21 cellular contexts compared by ENCODE assay signal in the genomic region with DNA sequence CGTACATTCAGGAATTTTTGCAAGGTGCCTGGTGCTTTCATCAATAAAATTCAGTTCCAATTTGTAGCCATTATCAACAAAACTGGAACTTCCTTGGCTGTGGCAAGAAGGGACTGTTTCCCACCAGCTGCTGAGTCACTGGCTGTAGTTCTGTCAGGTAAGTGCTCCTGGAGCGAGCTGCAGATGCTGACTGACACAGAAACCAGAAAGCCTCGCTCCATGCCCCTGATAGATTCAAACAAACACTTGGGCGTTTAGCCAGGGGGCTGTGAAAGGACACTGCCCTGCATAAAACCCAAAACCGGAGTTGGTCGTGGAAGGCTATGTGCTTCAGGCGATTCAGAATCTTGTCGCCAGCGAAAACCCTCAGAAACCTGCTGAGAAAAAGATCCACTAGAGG.
"Had no signal": no experiment of that assay in that cellular context is flagged by ENCODE, and none has a peak within 500 bp of the region (broad histone marks: within the 10 kb centered on the region; RNA-seq: fewer than 3 reads in every experiment).

No MANE protein-coding gene starts in this region.

- H3K27ac Mint-ChIP-seq: effector memory CD8-positive, alpha-beta T cell; immature natural killer cell; stimulated activated effector memory CD8-positive, alpha-beta T cell treated with anti-CD3 and anti-CD28 coated beads, Interleukin-12 subunit alpha, Interleukin-12 subunit beta, amount 100 ng/mL, for 72 hours had no signal

- H3K4me2 ChIP-seq: smooth muscle cell had no signal

- H3K4me1 ChIP-seq: left lung, prostate gland, right atrium auricular region, tibial nerve, upper lobe of right lung, uterus had no signal

- H3K27ac ChIP-seq: coronary artery, left lung, prostate gland, right atrium auricular region, thoracic aorta, tibial nerve, upper lobe of right lung had no signal

- H3K9me3 ChIP-seq: left lung, prostate gland, right atrium auricular region, thoracic aorta, tibial nerve, upper lobe of right lung, uterus had no signal

- H3K4me1 Mint-ChIP-seq: naive thymus-derived CD8-positive, alpha-beta T cell; neural crest cell; stimulated activated effector memory CD8-positive, alpha-beta T cell treated with anti-CD3 and anti-CD28 coated beads, Interleukin-12 subunit alpha, Interleukin-12 subunit beta, amount 100 ng/mL, for 72 hours had no signal

- H3K4me3 Mint-ChIP-seq: effector memory CD8-positive, alpha-beta T cell; immature natural killer cell; naive thymus-derived CD8-positive, alpha-beta T cell; neural crest cell; stimulated activated effector memory CD8-positive, alpha-beta T cell treated with anti-CD3 and anti-CD28 coated beads, Interleukin-12 subunit alpha, Interleukin-12 subunit beta, amount 100 ng/mL, for 72 hours had no signal

- H3K9me3 Mint-ChIP-seq: effector memory CD8-positive, alpha-beta T cell; immature natural killer cell; stimulated activated effector memory CD8-positive, alpha-beta T cell treated with anti-CD3 and anti-CD28 coated beads, Interleukin-12 subunit alpha, Interleukin-12 subunit beta, amount 100 ng/mL, for 72 hours had no signal

- H3K36me3 ChIP-seq: left lung, prostate gland, right atrium auricular region, thoracic aorta, tibial nerve, upper lobe of right lung, uterus had no signal

- H3K27me3 ChIP-seq: left lung, right atrium auricular region, tibial nerve, upper lobe of right lung, uterus had no signal

- ATAC-seq: effector memory CD8-positive, alpha-beta T cell; left lung; naive thymus-derived CD8-positive, alpha-beta T cell; sciatic nerve; stimulated activated effector memory CD8-positive, alpha-beta T cell treated with anti-CD3 and anti-CD28 coated beads, Interleukin-12 subunit alpha, Interleukin-12 subunit beta, amount 100 ng/mL, for 72 hours; upper lobe of right lung had no signal

- DNase-seq: dermis blood vessel endothelial cell; effector memory CD8-positive, alpha-beta T cell; immature natural killer cell; left lung; mesenchymal stem cell; naive thymus-derived CD8-positive, alpha-beta T cell; stimulated activated CD4-positive, alpha-beta T cell treated with anti-CD3 and anti-CD28 coated beads, Interleukin-12 subunit alpha, Interleukin-12 subunit beta, amount 100 ng/mL, for 4 hours; stimulated activated CD4-positive, alpha-beta T cell treated with anti-CD3 and anti-CD28 coated beads, Interleukin-1b, Interleukin-23, amount 100 ng/mL, for 48 hours; stimulated activated CD4-positive, alpha-beta T cell treated with anti-CD3 and anti-CD28 coated beads, Interleukin-4, amount 100 ng/mL, for 24 hours; stimulated activated naive CD4-positive, alpha-beta T cell treated with Interleukin-2 at 50 U/mL for 16 hours; upper lobe of right lung; uterus had no signal

- H3K36me3 Mint-ChIP-seq: stimulated activated effector memory CD8-positive, alpha-beta T cell treated with anti-CD3 and anti-CD28 coated beads, Interleukin-12 subunit alpha, Interleukin-12 subunit beta, amount 100 ng/mL, for 72 hours had no signal

- H3K4me3 ChIP-seq: coronary artery, left lung, prostate gland, right atrium auricular region, smooth muscle cell, thoracic aorta, tibial nerve, upper lobe of right lung, uterus had no signal

- H3K27me3 Mint-ChIP-seq: effector memory CD8-positive, alpha-beta T cell had no signal
